26 cellular contexts compared by ENCODE assay signal in the genomic region with DNA sequence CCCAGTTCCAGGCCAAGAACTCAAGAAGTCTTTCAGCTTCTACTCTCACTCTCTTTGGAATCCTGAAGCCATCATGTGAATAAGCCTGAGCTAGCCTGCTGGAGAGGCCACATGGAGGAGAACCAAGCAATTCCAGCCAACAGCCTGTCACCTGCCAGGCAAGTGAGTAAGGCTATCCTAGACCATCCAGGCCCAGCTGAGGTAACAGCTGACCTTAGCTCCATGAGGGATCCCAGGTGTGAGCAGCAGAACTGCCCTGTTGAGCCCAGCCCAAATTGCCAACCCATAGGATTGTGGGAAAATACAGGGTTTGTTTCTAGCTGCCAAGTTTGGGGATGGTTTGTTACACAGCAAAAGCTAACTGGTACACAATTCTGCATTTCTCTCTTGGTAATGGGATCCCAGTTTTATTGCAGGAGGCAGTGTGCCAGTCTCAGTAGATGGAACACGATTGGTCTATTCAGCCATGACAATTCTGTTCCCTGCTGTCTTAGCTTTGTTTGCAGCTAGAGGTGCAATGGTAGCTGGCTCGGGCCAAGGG. TPM values are rescaled to one million over a fixed set of nuclear protein-coding genes. Genes with fewer than 3 reads are reported as not detected.
DNase-seq lines count a peak whose midpoint lies in the region; ATAC-seq, FAIRE-seq and TF ChIP-seq lines count a peak whose summit lies in the region.
"Had no signal": no experiment of that assay in that cellular context is flagged by ENCODE, and none has a peak within 500 bp of the region (broad histone marks: within the 10 kb centered on the region; RNA-seq: fewer than 3 reads in every experiment).

No MANE protein-coding gene starts in this region.

- peaks cover 23 to 26% of the 10 kb centered on the region in 2 donors for H3K4me1 Mint-ChIP-seq in natural killer cell treated with Interleukin-12 subunit alpha and Interleukin-12 subunit beta and Interleukin-15 and Interleukin-18, amount 100 ng/mL, for 72 hours (ENCODE audit: low read depth in 2 of 2)
- peaks cover 29 to 40% of the 10 kb centered on the region in 2 donors for H3K4me1 Mint-ChIP-seq in natural killer cell
- peaks cover 24% of the 10 kb centered on the region for H3K4me1 Mint-ChIP-seq in activated CD4-positive, alpha-beta T cell treated with anti-CD3 and anti-CD28 coated beads, Interleukin-2, amount 10 ng/mL, durations not matched to agents 24 days and 14 days

- H2AFZ ChIP-seq in OCI-LY7 (ENCODE audit: low read length) (no peak overlapping the region), K562 (ENCODE audit: low read depth, low read length) (no peak overlapping the region)
- H2AFZ ChIP-seq: GM23248 had no signal

- FAIRE-seq in K562 (lab: Jason Lieb, UNC), result no peak
- FAIRE-seq: A204.1, GM12891 had no signal

- 0 out of 2 replicates have a peak, but pooled peaks cover 4% of the 10 kb centered on the region for H4K20me1 ChIP-seq in OCI-LY7 (ENCODE audit: insufficient read depth, low read length)
- no peaks in the 10 kb centered on the region for H4K20me1 ChIP-seq in K562 (replicated peaks; ENCODE audit: control insufficient read depth, insufficient read depth, low read length)
- H4K20me1 ChIP-seq: BLaER1 had no signal

- H3K27me3 Mint-ChIP-seq in natural killer cell treated with Interleukin-12 subunit alpha and Interleukin-12 subunit beta and Interleukin-15 and Interleukin-18, amount 100 ng/mL, for 72 hours, result no peaks in the 10 kb centered on the region
- no peaks in the 10 kb centered on the region for H3K27me3 Mint-ChIP-seq in natural killer cell (ENCODE audit: low read depth in 2 of 2)
- peaks cover 16% of the 10 kb centered on the region for H3K27me3 Mint-ChIP-seq in activated CD4-positive, alpha-beta T cell treated with anti-CD3 and anti-CD28 coated beads, Interleukin-2, amount 10 ng/mL, durations not matched to agents 24 days and 14 days

- no peak overlapping the region for H3K27ac ChIP-seq in OCI-LY7 (ENCODE audit: low read depth, low read length, poor library complexity, severe bottlenecking)
- H3K27ac ChIP-seq in K562 (ENCODE audit: extremely low read depth, low read depth, low read length), result no peak overlapping the region
- H3K27ac ChIP-seq: BLaER1, GM23248, HL-60 had no signal

- POLR2A ChIA-PET in OCI-LY7 (lab: Charles Lee), result interaction anchor here (0.7 kb wide), 1 partner anchor 10 kb away, joined by 3 read pairs; no protein-coding TSS in a partner anchor
- POLR2A ChIA-PET in K562 (lab: Yijun Ruan, JAX), result interaction anchor here (0.6 to 1.0 kb wide), 3 partner anchors 20 to 84 kb away, joined by 3 to 5 read pairs (median 3); no protein-coding TSS in a partner anchor

- H3K9me3 Mint-ChIP-seq in natural killer cell treated with Interleukin-12 subunit alpha and Interleukin-12 subunit beta and Interleukin-15 and Interleukin-18, amount 100 ng/mL, for 72 hours, result no peaks in the 10 kb centered on the region
- no peaks in the 10 kb centered on the region for H3K9me3 Mint-ChIP-seq in natural killer cell
- H3K9me3 Mint-ChIP-seq in activated CD4-positive, alpha-beta T cell treated with anti-CD3 and anti-CD28 coated beads, Interleukin-2, amount 10 ng/mL, durations not matched to agents 24 days and 14 days, result no peaks in the 10 kb centered on the region
- H3K9me3 Mint-ChIP-seq: HFFc6 had no signal

- H3K4me1 ChIP-seq in OCI-LY7 (ENCODE audit: insufficient read depth, low read length, poor library complexity, severe bottlenecking), result peaks cover 9% of the 10 kb centered on the region
- H3K4me1 ChIP-seq in K562 (replicated peaks in 1 of 2; ENCODE audit: control insufficient read depth in 2 of 2, insufficient read depth in 2 of 2, low read length in 2 of 2), result peaks cover 24 to 27% of the 10 kb centered on the region in 2 experiments; a peak in 4 of 5 replicates

- in situ Hi-C loops in K562 (cut with MboI), result loop anchor here (5.0 kb wide), 1 partner anchor 90 kb away; no protein-coding TSS in a partner anchor

- H3K9me2 ChIP-seq in OCI-LY7 (ENCODE audit: insufficient read depth, low read length), result no peaks in the 10 kb centered on the region

- H3K36me3 ChIP-seq in OCI-LY7 (ENCODE audit: insufficient read depth, low read length) (peaks cover 44% of the 10 kb centered on the region), K562 (ENCODE audit: control insufficient read depth, insufficient read depth, low read length) (peaks cover 44% of the 10 kb centered on the region)

- 96% methylated on average over 2 of the region's 2 CpGs for WGBS in K562 (ENCODE audit: insufficient coverage, low coverage, missing lambda C conversion rate)

- TF ChIP-seq EP300 in K562 (IDR thresholded peaks at IDR 0.05; ENCODE audit: low read length), result no peak

- H3K27ac Mint-ChIP-seq in natural killer cell treated with Interleukin-12 subunit alpha and Interleukin-12 subunit beta and Interleukin-15 and Interleukin-18, amount 100 ng/mL, for 72 hours, result no peak overlapping the region
- H3K27ac Mint-ChIP-seq in natural killer cell, result no peak overlapping the region
- H3K27ac Mint-ChIP-seq in activated CD4-positive, alpha-beta T cell treated with anti-CD3 and anti-CD28 coated beads, Interleukin-2, amount 10 ng/mL, durations not matched to agents 24 days and 14 days, result no peak overlapping the region
- H3K27ac Mint-ChIP-seq: HFFc6 had no signal

- TF ChIP-seq CTCF in natural killer cell (IDR thresholded peaks at IDR 0.05), result no peak
- no peak for TF ChIP-seq CTCF in OCI-LY7 (conservative IDR thresholded peaks at IDR 0.05; ENCODE audit: low read length)
- TF ChIP-seq CTCF in K562 (IDR thresholded peaks at IDR 0.05 in 2 of 3, conservative IDR thresholded peaks at IDR 0.05 in 1 of 3; ENCODE audit: insufficient read depth in 2 of 3, low read depth in 1 of 3, low read length in 3 of 3), result no peak

- H3K36me3 Mint-ChIP-seq in natural killer cell treated with Interleukin-12 subunit alpha and Interleukin-12 subunit beta and Interleukin-15 and Interleukin-18, amount 100 ng/mL, for 72 hours, result no peaks in the 10 kb centered on the region
- no peaks in the 10 kb centered on the region for H3K36me3 Mint-ChIP-seq in natural killer cell
- peaks cover 43% of the 10 kb centered on the region for H3K36me3 Mint-ChIP-seq in activated CD4-positive, alpha-beta T cell treated with anti-CD3 and anti-CD28 coated beads, Interleukin-2, amount 10 ng/mL, durations not matched to agents 24 days and 14 days (ENCODE audit: low read depth)

- no peak for ATAC-seq in natural killer cell treated with Interleukin-12 subunit alpha and Interleukin-12 subunit beta and Interleukin-15 and Interleukin-18, amount 100 ng/mL, for 72 hours
- ATAC-seq in natural killer cell, result no peak
- ATAC-seq in K562, result no peak
- no peak for ATAC-seq in GM18867 (IDR thresholded peaks at IDR 0.05; ENCODE audit: unreplicated experiment)

- H3K9me3 ChIP-seq in OCI-LY7 (ENCODE audit: low read length) (peaks cover 5% of the 10 kb centered on the region; the same call in 1 of the 2 replicates), K562 (replicated peaks; ENCODE audit: control insufficient read depth, insufficient read depth, low read depth, low read length) (no peaks in the 10 kb centered on the region)
- H3K9me3 ChIP-seq: BLaER1 had no signal

- H3K4me3 Mint-ChIP-seq in natural killer cell treated with Interleukin-12 subunit alpha and Interleukin-12 subunit beta and Interleukin-15 and Interleukin-18, amount 100 ng/mL, for 72 hours, result no peak overlapping the region
- no peak overlapping the region for H3K4me3 Mint-ChIP-seq in natural killer cell
- H3K4me3 Mint-ChIP-seq in activated CD4-positive, alpha-beta T cell treated with anti-CD3 and anti-CD28 coated beads, Interleukin-2, amount 10 ng/mL, durations not matched to agents 24 days and 14 days, result no peak overlapping the region
- H3K4me3 Mint-ChIP-seq: CD14-positive monocyte; CD4-positive, alpha-beta memory T cell; HFFc6 had no signal

- peak; percentile 57 for DNase-seq in natural killer cell treated with Interleukin-12 subunit alpha and Interleukin-12 subunit beta and Interleukin-15 and Interleukin-18, amount 100 ng/mL, for 72 hours (ENCODE audit: low spot score)
- no peak for DNase-seq in natural killer cell
- DNase-seq in OCI-LY7 (ENCODE audit: low spot score), result no peak
- DNase-seq in K562 (ENCODE audit: extremely low read depth in 1 of 4, low spot score in 3 of 4), result no peak
- no peak for DNase-seq in cerebellum (ENCODE audit: low spot score)
- DNase-seq in activated CD4-positive, alpha-beta T cell treated with anti-CD3 and anti-CD28 coated beads, Interleukin-2, amount 10 ng/mL, durations not matched to agents 24 days and 14 days, result no peak
- DNase-seq: Calu3; CD4-positive, alpha-beta memory T cell; DMS53; DND-41; EL; GM23248; HFFc6; IMR-90; KBM-7 had no signal

- no peaks in the 10 kb centered on the region for H3K9me1 ChIP-seq in K562 (ENCODE audit: control insufficient read depth, insufficient read depth, low read length)

- no peak overlapping the region; a peak in 1 of 4 replicates for H3K9ac ChIP-seq in K562 (ENCODE audit: insufficient read depth in 1 of 2, low read depth in 2 of 2, low read length in 2 of 2)
- H3K9ac ChIP-seq: BLaER1, GM23248 had no signal

- H3K4me3 ChIP-seq in OCI-LY7 (ENCODE audit: low read depth, low read length, poor library complexity, severe bottlenecking), result no peak overlapping the region
- no peak overlapping the region for H3K4me3 ChIP-seq in K562
- H3K4me3 ChIP-seq: BLaER1, GM23248, HAP-1 had no signal

- intact Hi-C loops in natural killer cell (cut with micrococcal nuclease), result loop anchor here (5.0 kb wide), 1 partner anchor 295 kb away; no protein-coding TSS in a partner anchor
- intact Hi-C loops in OCI-LY7 (cut with micrococcal nuclease; ENCODE audit: unreplicated experiment), result loop anchor here (5.0 kb wide), 1 partner anchor 105 kb away; the partner anchor contains the start of gene CSNK2A1
- intact Hi-C loops in K562 (cut with micrococcal nuclease), result loop anchor here (10.0 kb wide), 1 partner anchor 293 kb away; no protein-coding TSS in a partner anchor
- intact Hi-C loops in activated CD4-positive, alpha-beta T cell treated with anti-CD3 and anti-CD28 coated beads, Interleukin-2, amount 10 ng/mL, durations not matched to agents 24 days and 14 days (cut with micrococcal nuclease), result no loop called here

- H3K79me2 ChIP-seq in OCI-LY7 (ENCODE audit: insufficient read depth, low read depth, low read length) (peaks cover 21% of the 10 kb centered on the region; the same call in 1 of the 2 replicates), K562 (ENCODE audit: control insufficient read depth, insufficient read depth, low read length) (peaks cover 38% of the 10 kb centered on the region)

- H3K4me2 ChIP-seq in OCI-LY7 (ENCODE audit: low read length), result no peak overlapping the region
- H3K4me2 ChIP-seq in K562 (ENCODE audit: insufficient read depth, low read length), result no peak overlapping the region
- H3K4me2 ChIP-seq: BLaER1 had no signal

- no peak for TF ChIP-seq RAD21 in K562 (CRISPR knock-in tag; conservative IDR thresholded peaks at IDR 0.05 in 1 of 2, IDR thresholded peaks at IDR 0.05 in 1 of 2)

- BruUV-seq in OCI-LY7 (replicated peaks; lab: Mats Ljungman, UMichigan) (TSS peak; percentile 42), K562 (replicated peaks; lab: Mats Ljungman, UMichigan) (TSS peak; percentile 12)

- TF ChIP-seq POLR2A in K562 (conservative IDR thresholded peaks at IDR 0.05), result no peak

- no peaks in the 10 kb centered on the region for H3K27me3 ChIP-seq in K562 (ENCODE audit: control insufficient read depth in 2 of 2, insufficient read depth in 2 of 2, low read length in 2 of 2)

- CTCF ChIA-PET in OCI-LY7 (lab: Charles Lee; ENCODE audit: unreplicated experiment), result no interaction called here
- CTCF ChIA-PET in K562 (lab: Yijun Ruan, JAX; ENCODE audit: low intra/inter-chr PET ratio), result no interaction called here

RNA-seq across cellular contexts. Expression of gene SRXN1, which starts 5.5 kb away (rescaled TPM):
- 10 to 100 TPM; 19.4 to 30.2 TPM for total RNA-seq in natural killer cell treated with Interleukin-12 subunit alpha and Interleukin-12 subunit beta and Interleukin-15 and Interleukin-18, amount 100 ng/mL, for 72 hours
- 10 to 100 TPM in 2 of 3 donors, 1 to 10 TPM in 1; 9.1 to 16.7 (median 11.6) TPM for total RNA-seq in natural killer cell
- 12.4 and 18.6 TPM in 2 replicates for total RNA-seq in OCI-LY7 (2014; rRNA removed; shearing (Covaris generic))
- total RNA-seq in OCI-LY7 (2022), result 17.1 and 19.8 TPM in 2 replicates
- total RNA-seq in K562 (2011; cell fraction: chromatin; rRNA removed; ENCODE audit: low replicate concordance), result 10.6 and 14.9 TPM in 2 replicates
- 10.3 TPM in 2 replicates for total RNA-seq in K562 (2011; cell fraction: nucleolus; rRNA removed)
- 13.3 and 13.4 TPM in 2 replicates for total RNA-seq in K562 (2011; cell fraction: nucleoplasm; rRNA removed)
- total RNA-seq in K562 (2014; rRNA removed), result 21.6 and 26.7 TPM in 2 replicates
- 29.1 TPM in 2 replicates for total RNA-seq in K562 (2014; rRNA removed; fragmentation: Illumina TruSeq; extraction: Trizol)
- 20.2 and 20.6 TPM in 2 replicates for total RNA-seq in K562 (2015; rRNA removed; fragmentation: Illumina TruSeq; extraction: Trizol)
- 23.2 and 27.9 TPM in 2 replicates for total RNA-seq in K562 (2021)
- 35.4 and 36.4 TPM in 2 replicates for polyA plus RNA-seq in K562 (2011; rRNA removed)
- polyA plus RNA-seq in K562 (2011; cell fraction: cytosol; rRNA removed), result 23.6 and 26.3 TPM in 2 replicates
- 10.0 and 12.8 TPM in 2 replicates for polyA plus RNA-seq in K562 (2011; cell fraction: nucleus; rRNA removed)
- polyA plus RNA-seq in K562 (2012), result 17.8 and 21.0 TPM in 2 replicates
- polyA plus RNA-seq in K562 (2014; fragmentation: Illumina TruSeq; extraction: Trizol), result 33.9 and 34.1 TPM in 2 replicates
- polyA plus RNA-seq in K562 (2014; fragmentation: Nextera tagmentation; extraction: Ambion mirVana), result 1 to 10 TPM; 6.8 to 8.4 TPM
- 19.4 and 24.4 TPM in 2 replicates for polyA plus RNA-seq in K562 (2014; rRNA removed)
- polyA minus RNA-seq in K562 (2011; rRNA and poly(A)+ RNA removed), result 29.0 and 30.3 TPM in 2 replicates
- polyA minus RNA-seq in K562 (2011; cell fraction: cytosol; rRNA and poly(A)+ RNA removed), result 17.8 and 18.5 TPM in 2 replicates
- 4.0 and 6.7 TPM in 2 replicates for polyA minus RNA-seq in K562 (2011; cell fraction: nucleus; rRNA and poly(A)+ RNA removed)
- total RNA-seq in cerebellum, result 6.5 TPM
- total RNA-seq in activated CD4-positive, alpha-beta T cell treated with anti-CD3 and anti-CD28 coated beads, Interleukin-2, amount 10 ng/mL, durations not matched to agents 24 days and 14 days, result 24.1 and 25.5 TPM in 2 replicates

RNA-seq across cellular contexts. Expression of gene SCRT2, which starts 28.1 kb away (rescaled TPM):
- not detected for total RNA-seq in natural killer cell treated with Interleukin-12 subunit alpha and Interleukin-12 subunit beta and Interleukin-15 and Interleukin-18, amount 100 ng/mL, for 72 hours
- not detected for total RNA-seq in natural killer cell
- total RNA-seq in OCI-LY7 (2014; rRNA removed; shearing (Covaris generic)), result not detected in 2 replicates
- not detected in 2 replicates for total RNA-seq in OCI-LY7 (2022)
- total RNA-seq in K562 (2011; cell fraction: chromatin; rRNA removed; ENCODE audit: low replicate concordance), result 0.18 and 0.37 TPM in 2 replicates
- 0.26 and 0.50 TPM in 2 replicates for total RNA-seq in K562 (2011; cell fraction: nucleolus; rRNA removed)
- 0.29 and 0.99 TPM in 2 replicates for total RNA-seq in K562 (2011; cell fraction: nucleoplasm; rRNA removed)
- 0.04 and 0.05 TPM in 2 replicates for total RNA-seq in K562 (2014; rRNA removed)
- 0.04 TPM in 1 of 2 replicates, not detected in the other for total RNA-seq in K562 (2014; rRNA removed; fragmentation: Illumina TruSeq; extraction: Trizol)
- total RNA-seq in K562 (2015; rRNA removed; fragmentation: Illumina TruSeq; extraction: Trizol), result 0.07 and 0.19 TPM in 2 replicates
- total RNA-seq in K562 (2021), result 0.47 and 0.75 TPM in 2 replicates
- 0.12 and 0.13 TPM in 2 replicates for polyA plus RNA-seq in K562 (2011; rRNA removed)
- 0.10 and 0.63 TPM in 2 replicates for polyA plus RNA-seq in K562 (2011; cell fraction: cytosol; rRNA removed)
- polyA plus RNA-seq in K562 (2011; cell fraction: nucleus; rRNA removed), result 0.91 and 4.1 TPM in 2 replicates
- 0.19 and 0.48 TPM in 2 replicates for polyA plus RNA-seq in K562 (2012)
- 0.30 and 0.36 TPM in 2 replicates for polyA plus RNA-seq in K562 (2014; fragmentation: Illumina TruSeq; extraction: Trizol)
- polyA plus RNA-seq in K562 (2014; fragmentation: Nextera tagmentation; extraction: Ambion mirVana), result not detected
- 0.19 and 0.34 TPM in 2 replicates for polyA plus RNA-seq in K562 (2014; rRNA removed)
- polyA minus RNA-seq in K562 (2011; rRNA and poly(A)+ RNA removed), result 0.12 and 0.25 TPM in 2 replicates
- 0.64 and 1.2 TPM in 2 replicates for polyA minus RNA-seq in K562 (2011; cell fraction: cytosol; rRNA and poly(A)+ RNA removed)
- 0.44 and 2.2 TPM in 2 replicates for polyA minus RNA-seq in K562 (2011; cell fraction: nucleus; rRNA and poly(A)+ RNA removed)
- total RNA-seq in cerebellum, result 2.9 TPM
- not detected in 2 replicates for total RNA-seq in activated CD4-positive, alpha-beta T cell treated with anti-CD3 and anti-CD28 coated beads, Interleukin-2, amount 10 ng/mL, durations not matched to agents 24 days and 14 days
- total RNA-seq: Calu3; CD4-positive, alpha-beta memory T cell; G401; GM23248; H4; HFFc6; HT1080; IMR-90 had no signal
- polyA plus RNA-seq: AG04450; CD14-positive monocyte; CD4-positive, alpha-beta memory T cell; GM23248; IMR-90 had no signal

RNA-seq across cellular contexts. Expression of gene TCF15, which starts 37.4 kb away (rescaled TPM):
- under 1 TPM in 1 of 2 donors, not detected in 1; 0.36 TPM for total RNA-seq in natural killer cell treated with Interleukin-12 subunit alpha and Interleukin-12 subunit beta and Interleukin-15 and Interleukin-18, amount 100 ng/mL, for 72 hours
- under 1 TPM in 1 of 3 donors, not detected in 2; 0.32 TPM for total RNA-seq in natural killer cell
- not detected in 2 replicates for total RNA-seq in OCI-LY7 (2014; rRNA removed; shearing (Covaris generic))
- not detected in 2 replicates for total RNA-seq in OCI-LY7 (2022)
- total RNA-seq in K562 (2011; cell fraction: chromatin; rRNA removed; ENCODE audit: low replicate concordance), result 0.79 and 1.6 TPM in 2 replicates
- total RNA-seq in K562 (2011; cell fraction: nucleolus; rRNA removed), result 1.6 and 2.0 TPM in 2 replicates
- 1.6 and 1.8 TPM in 2 replicates for total RNA-seq in K562 (2011; cell fraction: nucleoplasm; rRNA removed)
- 2.3 and 4.4 TPM in 2 replicates for total RNA-seq in K562 (2014; rRNA removed)
- 0.96 and 1.2 TPM in 2 replicates for total RNA-seq in K562 (2014; rRNA removed; fragmentation: Illumina TruSeq; extraction: Trizol)
- total RNA-seq in K562 (2015; rRNA removed; fragmentation: Illumina TruSeq; extraction: Trizol), result 1.2 and 2.0 TPM in 2 replicates
- total RNA-seq in K562 (2021), result 3.8 and 5.0 TPM in 2 replicates
- polyA plus RNA-seq in K562 (2011; rRNA removed), result 0.93 and 1.7 TPM in 2 replicates
- polyA plus RNA-seq in K562 (2011; cell fraction: cytosol; rRNA removed), result 1.8 and 4.0 TPM in 2 replicates
- polyA plus RNA-seq in K562 (2011; cell fraction: nucleus; rRNA removed), result 2.4 and 2.7 TPM in 2 replicates
- 2.4 and 2.8 TPM in 2 replicates for polyA plus RNA-seq in K562 (2012)
- 0.62 and 0.98 TPM in 2 replicates for polyA plus RNA-seq in K562 (2014; fragmentation: Illumina TruSeq; extraction: Trizol)
- polyA plus RNA-seq in K562 (2014; fragmentation: Nextera tagmentation; extraction: Ambion mirVana), result under 1 TPM; 0.04 to 0.13 TPM
- 4.2 and 4.5 TPM in 2 replicates for polyA plus RNA-seq in K562 (2014; rRNA removed)
- polyA minus RNA-seq in K562 (2011; rRNA and poly(A)+ RNA removed), result 0.28 and 0.33 TPM in 2 replicates
- 0.57 and 2.8 TPM in 2 replicates for polyA minus RNA-seq in K562 (2011; cell fraction: cytosol; rRNA and poly(A)+ RNA removed)
- polyA minus RNA-seq in K562 (2011; cell fraction: nucleus; rRNA and poly(A)+ RNA removed), result 1.1 and 1.2 TPM in 2 replicates
- total RNA-seq in cerebellum, result 0.36 TPM
- 0.12 TPM in 1 of 2 replicates, not detected in the other for total RNA-seq in activated CD4-positive, alpha-beta T cell treated with anti-CD3 and anti-CD28 coated beads, Interleukin-2, amount 10 ng/mL, durations not matched to agents 24 days and 14 days
- total RNA-seq: Calu3; CD4-positive, alpha-beta memory T cell; GM23248; H4; HFFc6; HT1080; IMR-90 had no signal
- polyA plus RNA-seq: AG04450; CD14-positive monocyte; CD4-positive, alpha-beta memory T cell; GM23248; IMR-90 had no signal
